In the genomic region with DNA sequence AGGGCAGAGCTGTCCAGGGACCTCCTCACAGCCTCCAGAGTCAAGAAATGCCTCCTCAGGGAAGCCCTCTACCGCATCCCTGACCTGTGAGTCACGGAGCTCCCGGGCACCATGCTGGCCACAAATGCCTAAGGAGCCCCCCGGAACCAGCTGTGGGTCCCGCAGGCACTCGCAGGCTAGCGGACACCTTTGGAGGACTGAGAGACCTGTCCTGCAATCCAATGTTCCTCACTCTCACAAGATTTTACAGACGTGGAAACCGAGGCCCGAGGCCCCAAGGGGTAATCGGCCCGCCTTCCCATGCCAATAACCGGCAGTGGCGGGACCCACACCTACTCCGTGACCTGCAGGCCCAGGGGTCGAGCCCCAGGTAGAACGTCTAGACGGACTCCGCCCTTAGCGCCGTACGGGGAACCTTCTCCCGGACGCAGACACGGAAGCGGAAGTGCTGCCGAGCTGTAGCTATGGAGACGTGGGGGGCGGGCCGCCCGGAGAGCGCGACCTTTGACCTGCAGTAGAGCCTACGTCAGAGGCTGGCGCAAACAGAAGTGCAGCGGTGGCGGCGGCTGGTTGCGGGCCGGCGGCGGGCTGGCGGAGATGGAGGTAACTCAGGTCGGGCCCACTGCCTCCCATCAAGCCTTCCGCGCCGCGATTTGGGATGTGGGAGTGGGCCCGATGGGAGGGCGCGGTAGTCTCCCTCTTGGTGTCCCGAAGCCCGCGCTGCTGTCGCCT, we compare ENCODE assay signal across 8 cellular contexts. TPM values are rescaled to one million over a fixed set of nuclear protein-coding genes. Genes with fewer than 3 reads are reported as not detected.
DNase-seq lines count a peak whose midpoint lies in the region; ATAC-seq and TF ChIP-seq lines count a peak whose summit lies in the region.

A gene with protein sequence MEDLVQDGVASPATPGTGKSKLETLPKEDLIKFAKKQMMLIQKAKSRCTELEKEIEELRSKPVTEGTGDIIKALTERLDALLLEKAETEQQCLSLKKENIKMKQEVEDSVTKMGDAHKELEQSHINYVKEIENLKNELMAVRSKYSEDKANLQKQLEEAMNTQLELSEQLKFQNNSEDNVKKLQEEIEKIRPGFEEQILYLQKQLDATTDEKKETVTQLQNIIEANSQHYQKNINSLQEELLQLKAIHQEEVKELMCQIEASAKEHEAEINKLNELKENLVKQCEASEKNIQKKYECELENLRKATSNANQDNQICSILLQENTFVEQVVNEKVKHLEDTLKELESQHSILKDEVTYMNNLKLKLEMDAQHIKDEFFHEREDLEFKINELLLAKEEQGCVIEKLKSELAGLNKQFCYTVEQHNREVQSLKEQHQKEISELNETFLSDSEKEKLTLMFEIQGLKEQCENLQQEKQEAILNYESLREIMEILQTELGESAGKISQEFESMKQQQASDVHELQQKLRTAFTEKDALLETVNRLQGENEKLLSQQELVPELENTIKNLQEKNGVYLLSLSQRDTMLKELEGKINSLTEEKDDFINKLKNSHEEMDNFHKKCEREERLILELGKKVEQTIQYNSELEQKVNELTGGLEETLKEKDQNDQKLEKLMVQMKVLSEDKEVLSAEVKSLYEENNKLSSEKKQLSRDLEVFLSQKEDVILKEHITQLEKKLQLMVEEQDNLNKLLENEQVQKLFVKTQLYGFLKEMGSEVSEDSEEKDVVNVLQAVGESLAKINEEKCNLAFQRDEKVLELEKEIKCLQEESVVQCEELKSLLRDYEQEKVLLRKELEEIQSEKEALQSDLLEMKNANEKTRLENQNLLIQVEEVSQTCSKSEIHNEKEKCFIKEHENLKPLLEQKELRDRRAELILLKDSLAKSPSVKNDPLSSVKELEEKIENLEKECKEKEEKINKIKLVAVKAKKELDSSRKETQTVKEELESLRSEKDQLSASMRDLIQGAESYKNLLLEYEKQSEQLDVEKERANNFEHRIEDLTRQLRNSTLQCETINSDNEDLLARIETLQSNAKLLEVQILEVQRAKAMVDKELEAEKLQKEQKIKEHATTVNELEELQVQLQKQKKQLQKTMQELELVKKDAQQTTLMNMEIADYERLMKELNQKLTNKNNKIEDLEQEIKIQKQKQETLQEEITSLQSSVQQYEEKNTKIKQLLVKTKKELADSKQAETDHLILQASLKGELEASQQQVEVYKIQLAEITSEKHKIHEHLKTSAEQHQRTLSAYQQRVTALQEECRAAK (N-terminal part only) (plus strand): TSS at position 529 of the 732 bp plus-strand sequence. CDS start 69 bp downstream, at position 598.

- peak within 1 kb of the TSS; percentile 61 to 93 (median 89) for H3K27ac ChIP-seq in gastroesophageal sphincter
- peak within 1 kb of the TSS; percentile 92 for H3K27ac ChIP-seq in neutrophil

- DNase-seq in GM04504 (ENCODE audit: low read depth) (peak; percentile 75), HFFc6 (peak; percentile 90), NAMALWA (ENCODE audit: low spot score) (peak; percentile 96), SK-MEL-5 (ENCODE audit: low read depth, low spot score) (peak; percentile 90)
- peak; percentile 74 to 95 (median 88) for DNase-seq in activated naive CD4-positive, alpha-beta T cell (lab: John Stamatoyannopoulos, UW)

- H3K9me3 ChIP-seq in gastroesophageal sphincter: no peaks in the 10 kb centered on the region
- H3K9me3 ChIP-seq in neutrophil: no peaks in the 10 kb centered on the region

- TF ChIP-seq CTCF in HFFc6 (IDR thresholded peaks at IDR 0.05) (no peak), gastroesophageal sphincter (IDR thresholded peaks at IDR 0.05) (no peak), neutrophil (IDR thresholded peaks at IDR 0.05) (peak; percentile 52), subcutaneous adipose tissue (IDR thresholded peaks at IDR 0.05; ENCODE audit: low read depth) (no peak)

- H3K4me3 ChIP-seq in gastroesophageal sphincter (peak within 1 kb of the TSS; percentile 79 to 86), neutrophil (ENCODE audit: low read depth in 1 of 2, low read length in 1 of 2) (peak within 1 kb of the TSS; percentile 78 to 94)

- H3K4me3 Mint-ChIP-seq in HFFc6: peak within 1 kb of the TSS; percentile 98

- H3K27ac Mint-ChIP-seq in HFFc6: peak within 1 kb of the TSS; percentile 95

- H3K36me3 ChIP-seq in gastroesophageal sphincter (peaks cover 0 to 27% of the 10 kb centered on the region in 2 donors), neutrophil (peaks cover 20% of the 10 kb centered on the region)

- H3K27me3 Mint-ChIP-seq in HFFc6 (ENCODE audit: insufficient read depth): no peaks in the 10 kb centered on the region

- H3K36me3 Mint-ChIP-seq in HFFc6 (ENCODE audit: low read depth): peaks cover 15% of the 10 kb centered on the region

- 0 to 10% methylated on average over 2 to 7 of the region's 55 CpGs for WGBS in gastroesophageal sphincter (ENCODE audit: low coverage in 1 of 2), 2 donors

- TF ChIP-seq EP300 in gastroesophageal sphincter (IDR thresholded peaks at IDR 0.05): no peak

- H3K9me3 Mint-ChIP-seq in HFFc6: no peaks in the 10 kb centered on the region

- H3K27me3 ChIP-seq in gastroesophageal sphincter (no peaks in the 10 kb centered on the region), neutrophil (no peaks in the 10 kb centered on the region)

- peaks cover 39% of the 10 kb centered on the region for H3K4me1 Mint-ChIP-seq in HFFc6 (ENCODE audit: low read depth)

- in situ Hi-C loops in SK-MEL-5 (cut with HindIII; ENCODE audit: low pct_unique_long_range_greater_than_20kb, low sequenced_read_pairs): no loop called here

- TF ChIP-seq POLR2A in gastroesophageal sphincter (IDR thresholded peaks at IDR 0.05): peak; percentile 78 to 83

- peak; percentile 99 for ATAC-seq in gastroesophageal sphincter

- H3K4me1 ChIP-seq in gastroesophageal sphincter (peaks cover 0 to 17% (median 4%) of the 10 kb centered on the region in 3 donors), neutrophil (ENCODE audit: control insufficient read depth in 1 of 2, insufficient read depth in 1 of 2, low read depth in 1 of 2, low read length in 1 of 2) (peaks cover 17 to 19% of the 10 kb centered on the region in 2 experiments)

RNA-seq across cellular contexts. Expression of the gene that starts here (rescaled TPM):
- total RNA-seq in HFFc6 (2021; fragmentation: NEBNext Ultra II Directional; extraction: Animal tissue kit (Norgen Biotek cat#: 25700)): 10 to 100 TPM; 31.5 to 39.5 (median 32.8) TPM
- total RNA-seq in SK-MEL-5 (2014; rRNA removed; shearing (Covaris generic)): 16.4 and 24.7 TPM in 2 replicates
- polyA plus RNA-seq in SK-MEL-5 (2015; cell fraction: cytosol; rRNA removed): 10.3 and 13.7 TPM in 2 replicates
- polyA plus RNA-seq in SK-MEL-5 (2015; cell fraction: nucleus; rRNA removed): 37.5 and 48.1 TPM in 2 replicates
- total RNA-seq in gastroesophageal sphincter: 10 to 100 TPM; 24.0 to 41.6 (median 33.4) TPM
- total RNA-seq in subcutaneous adipose tissue: 10 to 100 TPM; 35.7 to 71.1 (median 44.4) TPM

Comparison
In these comparisons a context has a peak if more than half of its experiments do, and no peak if none do; other contexts are left out.
1. Peak in every context shown above with its lines: DNase-seq, ATAC-seq, H3K4me3 ChIP-seq and H3K27ac ChIP-seq.